In genomic region chr1:224067621-224068457, GRCh38 we compare ENCODE assay signal across 12 cellular contexts. TPM values are rescaled to one million over a fixed set of nuclear protein-coding genes. Genes with fewer than 3 reads are reported as not detected.
DNase-seq lines count a peak whose midpoint lies in the region; ATAC-seq and TF ChIP-seq lines count a peak whose summit lies in the region.
"Had no signal": no experiment of that assay in that cellular context is flagged by ENCODE, and none has a peak within 500 bp of the region (broad histone marks: within the 10 kb centered on the region; RNA-seq: fewer than 3 reads in every experiment).

No MANE protein-coding gene starts in this region.

- H3K27ac Mint-ChIP-seq in WTC11 = no peak overlapping the region

- POLR2A ChIA-PET in WTC11 (lab: Charles Lee) = no interaction called here

- CTCF ChIA-PET in WTC11 (lab: Charles Lee) = interaction anchor here (0.9 kb wide), 1 partner anchor 17 kb away, joined by 3 read pairs; no protein-coding TSS in a partner anchor

- H3K27me3 Mint-ChIP-seq in WTC11 (ENCODE audit: low read depth) = no peaks in the 10 kb centered on the region; the same call in 1 of the 2 replicates

- H3K9me3 Mint-ChIP-seq in WTC11 = peaks cover 13% of the 10 kb centered on the region
- H3K9me3 Mint-ChIP-seq: neural crest cell had no signal

- ATAC-seq in WTC11 = no peak
- no peak for ATAC-seq in HG03175 (IDR thresholded peaks at IDR 0.05; ENCODE audit: unreplicated experiment)

- no peak overlapping the region for H3K4me3 Mint-ChIP-seq in WTC11
- H3K4me3 Mint-ChIP-seq: neural crest cell had no signal

- no peak for TF ChIP-seq CTCF in WTC11 (IDR thresholded peaks at IDR 0.05)

- H3K36me3 Mint-ChIP-seq in WTC11 = no peaks in the 10 kb centered on the region

- DNase-seq in DMS53 (lab: John Stamatoyannopoulos, UW) = peak; percentile 11
- DNase-seq in DMS53 treated with DMSO at 0.1 percent for 48 hours (lab: John Stamatoyannopoulos, UW; ENCODE audit: unreplicated experiment) = no peak
- peak; percentile 59 for DNase-seq in NOMO-1 treated with DMSO at 0.1 percent for 48 hours (lab: John Stamatoyannopoulos, UW; ENCODE audit: unreplicated experiment)
- peak; percentile 62 for DNase-seq in dermis blood vessel endothelial cell
- DNase-seq in renal cortical epithelial cell (ENCODE audit: low read depth) = peak; percentile 93
- DNase-seq in WTC11 (ENCODE audit: low spot score) = no peak
- DNase-seq in SKM-1 treated with dmso at 0.1 percent for 144 hours (lab: John Stamatoyannopoulos, UW; ENCODE audit: unreplicated experiment) = no peak
- DNase-seq: activated CD8-positive, alpha-beta memory T cell treated with anti-CD3 and anti-CD28 coated beads, Interleukin-2, amount 50 U/mL, for 4 hours; GF-D8; stimulated activated CD4-positive, alpha-beta T cell treated with anti-CD3 and anti-CD28 coated beads, Interleukin-1b, Interleukin-23, amount 100 ng/mL, for 48 hours had no signal

- H3K4me1 Mint-ChIP-seq in WTC11 = peaks cover 12% of the 10 kb centered on the region
- H3K4me1 Mint-ChIP-seq: neural crest cell had no signal

TF ChIP-seq in WTC11, 78 proteins besides CTCF, POLR2A, EP300 and RAD21 (continues in another document):
- TF ChIP-seq ATF1 (CRISPR knock-in tag; IDR thresholded peaks at IDR 0.05) = no peak
- TF ChIP-seq JAZF1 (CRISPR knock-in tag; IDR thresholded peaks at IDR 0.05) = no peak
- TF ChIP-seq ZSCAN18 (CRISPR knock-in tag; IDR thresholded peaks at IDR 0.05) = no peak
- TF ChIP-seq PRDM15 (CRISPR knock-in tag; IDR thresholded peaks at IDR 0.05) = no peak
- no peak for TF ChIP-seq ESRRA (CRISPR knock-in tag; IDR thresholded peaks at IDR 0.05; ENCODE audit: borderline replicate concordance)
- TF ChIP-seq ARID4B (CRISPR knock-in tag; IDR thresholded peaks at IDR 0.05; ENCODE audit: borderline replicate concordance) = no peak
- no peak for TF ChIP-seq ZNF532 (CRISPR knock-in tag; IDR thresholded peaks at IDR 0.05; ENCODE audit: borderline replicate concordance)
- TF ChIP-seq OVOL2 (CRISPR knock-in tag; IDR thresholded peaks at IDR 0.05; ENCODE audit: borderline replicate concordance) = no peak
- no peak for TF ChIP-seq TCF7 (CRISPR knock-in tag; IDR thresholded peaks at IDR 0.05; ENCODE audit: low read depth)
- TF ChIP-seq NFE2L1 (CRISPR knock-in tag; IDR thresholded peaks at IDR 0.05) = no peak
- no peak for TF ChIP-seq GABPB1 (CRISPR knock-in tag; IDR thresholded peaks at IDR 0.05)
- TF ChIP-seq IRF1 (CRISPR knock-in tag; IDR thresholded peaks at IDR 0.05) = no peak

RNA-seq across cellular contexts. Expression of gene FBXO28, which starts 46.1 kb away (rescaled TPM):
- total RNA-seq in dermis blood vessel endothelial cell (64.5 and 82.2 TPM in 2 replicates), renal cortical epithelial cell (59.5 and 83.0 TPM in 2 replicates), WTC11 (2021) (32.8 to 36.8 TPM (median 34.1 TPM) in 3 replicates)

Comparison
In these comparisons a context has a peak if more than half of its experiments do, and no peak if none do; other contexts are left out.
1. DNase-seq: peak in DMS53 (single experiment), NOMO-1 treated with DMSO at 0.1 percent for 48 hours (single experiment), dermis blood vessel endothelial cell (single experiment) and renal cortical epithelial cell (single experiment); none in DMS53 treated with DMSO at 0.1 percent for 48 hours (single experiment), WTC11 (single experiment) and SKM-1 treated with dmso at 0.1 percent for 144 hours (single experiment).